8 cellular contexts compared by ENCODE assay signal in genomic region chr1:17053685-17054410, GRCh38. TPM values are rescaled to one million over a fixed set of nuclear protein-coding genes. Genes with fewer than 3 reads are reported as not detected.
A peak's percentile ranks its signal among the peaks of the same experiment; 100 is the strongest.
DNase-seq lines count a peak whose midpoint lies in the region; ATAC-seq and TF ChIP-seq lines count a peak whose summit lies in the region.

Gene SDHB, minus strand, starts transcription at chr1:17054032. Its CDS starts 13 bp downstream, at chr1:17054019.

- H3K36me3 Mint-ChIP-seq in CD8-positive, alpha-beta memory T cell, result peaks cover 0 to 30% (median 0%) of the 10 kb centered on the region in 3 donors

- no peaks in the 10 kb centered on the region for H3K9me3 ChIP-seq in CD8-positive, alpha-beta memory T cell (ENCODE audit: low read length)
- H3K9me3 ChIP-seq in lower lobe of right lung, result no peaks in the 10 kb centered on the region

- H3K27ac Mint-ChIP-seq in CD8-positive, alpha-beta memory T cell, result peak within 1 kb of the TSS; percentile 73 to 99 (median 98)

- peak within 1 kb of the TSS; percentile 81 for H3K27ac ChIP-seq in CD8-positive, alpha-beta memory T cell (ENCODE audit: low read depth, low read length)
- H3K27ac ChIP-seq in lower lobe of right lung, result peak within 1 kb of the TSS; percentile 84

- ATAC-seq in GM19468 (IDR thresholded peaks at IDR 0.05; ENCODE audit: extremely low read depth, unreplicated experiment) (peak; percentile 94), lower lobe of right lung (peak; percentile 99)

- DNase-seq in CD8-positive, alpha-beta memory T cell, result peak; percentile 96 to 100 (median 99)
- DNase-seq in HS-5 (ENCODE audit: low read depth), result peak; percentile 92
- DNase-seq in NK-92 treated with Interleukin-12 subunit alpha and Interleukin-12 subunit beta, amount 100 ng/mL, for 24 hours (lab: John Stamatoyannopoulos, UW), result peak; percentile 99
- peak; percentile 100 for DNase-seq in activated CD8-positive, alpha-beta memory T cell treated with anti-CD3 and anti-CD28 coated beads for 24 hours
- DNase-seq in effector CD4-positive, alpha-beta T cell, result peak; percentile 98
- DNase-seq in lower lobe of right lung, result peak; percentile 99
- DNase-seq in stimulated activated CD4-positive, alpha-beta T cell treated with anti-CD3 and anti-CD28 coated beads, TNF-alpha, amount 100 ng/mL, for 24 hours (ENCODE audit: low read depth in 3 of 3), result peak; percentile 98 to 100 (median 99)

- H3K27me3 Mint-ChIP-seq in CD8-positive, alpha-beta memory T cell, result peaks cover 2 to 6% of the 10 kb centered on the region in 2 donors

- CTCF ChIA-PET in CD8-positive, alpha-beta memory T cell (lab: Charles Lee), result no interaction called here

- peak within 1 kb of the TSS; percentile 93 to 100 (median 98) for H3K4me3 Mint-ChIP-seq in CD8-positive, alpha-beta memory T cell

- no peaks in the 10 kb centered on the region for H3K27me3 ChIP-seq in CD8-positive, alpha-beta memory T cell (ENCODE audit: insufficient read depth, low read length, poor library complexity, severe bottlenecking)
- H3K27me3 ChIP-seq in lower lobe of right lung (ENCODE audit: low read depth), result no peaks in the 10 kb centered on the region

- peaks cover 26 to 42% (median 34%) of the 10 kb centered on the region in 3 donors for H3K4me1 Mint-ChIP-seq in CD8-positive, alpha-beta memory T cell

- no peaks in the 10 kb centered on the region for H3K9me3 Mint-ChIP-seq in CD8-positive, alpha-beta memory T cell

- peaks cover 14% of the 10 kb centered on the region for H3K4me1 ChIP-seq in CD8-positive, alpha-beta memory T cell (ENCODE audit: insufficient read depth, low read length)
- peaks cover 19% of the 10 kb centered on the region for H3K4me1 ChIP-seq in lower lobe of right lung

- peak within 1 kb of the TSS; percentile 79 for H3K4me3 ChIP-seq in CD8-positive, alpha-beta memory T cell (ENCODE audit: low read length)
- H3K4me3 ChIP-seq in lower lobe of right lung, result peak within 1 kb of the TSS; percentile 69

- POLR2A ChIA-PET in CD8-positive, alpha-beta memory T cell (lab: Charles Lee), result no interaction called here

- no peaks in the 10 kb centered on the region for H3K36me3 ChIP-seq in CD8-positive, alpha-beta memory T cell (ENCODE audit: insufficient read depth, low read length)
- peaks cover 28% of the 10 kb centered on the region for H3K36me3 ChIP-seq in lower lobe of right lung

- intact Hi-C loops in lower lobe of right lung (cut with DNase I), result no loop called here

- no peak for TF ChIP-seq CTCF in lower lobe of right lung (IDR thresholded peaks at IDR 0.05)

RNA-seq across cellular contexts. Expression of gene SDHB, which starts in this region (rescaled TPM):
- total RNA-seq in CD8-positive, alpha-beta memory T cell, result 100 to 1,000 TPM; 147 to 150 TPM
- polyA plus RNA-seq in CD8-positive, alpha-beta memory T cell, result 156 TPM
- 79.8 TPM for total RNA-seq in lower lobe of right lung

Comparison
In these comparisons a context has a peak if more than half of its experiments do, and no peak if none do; other contexts are left out.
1. Peak in every context shown above with its lines: DNase-seq, ATAC-seq, H3K4me3 ChIP-seq and H3K27ac ChIP-seq.